22 cellular contexts compared by ENCODE assay signal in the genomic region with DNA sequence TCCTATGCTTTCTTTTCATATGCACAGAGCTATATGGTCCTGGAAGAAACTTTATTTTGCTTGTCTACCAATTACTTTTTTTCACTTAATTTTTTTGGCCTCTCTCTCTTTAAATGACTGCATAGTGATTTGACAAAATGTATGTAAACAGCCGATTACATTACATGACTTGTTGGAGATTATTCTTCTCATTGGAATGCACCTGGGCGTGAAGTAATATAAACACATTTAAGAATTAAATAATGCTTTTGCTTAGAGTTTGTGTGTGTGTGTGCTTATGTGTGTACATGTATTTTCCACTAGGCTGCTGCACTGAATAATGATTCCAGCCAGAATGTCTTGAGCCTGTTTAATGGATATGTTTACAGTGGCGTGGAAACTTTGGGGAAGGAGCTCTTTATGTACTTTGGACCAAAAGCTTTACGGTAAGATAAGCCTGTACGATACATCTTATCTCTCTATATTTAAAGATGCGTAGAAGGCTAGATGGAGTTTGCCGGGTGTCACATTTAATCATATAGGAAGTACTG. TPM values are rescaled to one million over a fixed set of nuclear protein-coding genes. Genes with fewer than 3 reads are reported as not detected.
A peak's percentile ranks its signal among the peaks of the same experiment; 100 is the strongest.
DNase-seq lines count a peak whose midpoint lies in the region; ATAC-seq, FAIRE-seq and TF ChIP-seq lines count a peak whose summit lies in the region.
"Had no signal": no experiment of that assay in that cellular context is flagged by ENCODE, and none has a peak within 500 bp of the region (broad histone marks: within the 10 kb centered on the region; RNA-seq: fewer than 3 reads in every experiment).

No MANE protein-coding gene starts in this region.

- peaks cover 9% of the 10 kb centered on the region for H3K36me3 Mint-ChIP-seq in endodermal cell (ENCODE audit: low read depth)
- peaks cover 10% of the 10 kb centered on the region for H3K36me3 Mint-ChIP-seq in mesothelial cell of epicardium

- no peak overlapping the region for H3K9ac ChIP-seq in endodermal cell (ENCODE audit: extremely low read depth, low read length, poor library complexity, severe bottlenecking)

- H3K9me3 Mint-ChIP-seq in endodermal cell = peaks cover under 1% of the 10 kb centered on the region
- H3K9me3 Mint-ChIP-seq in mesothelial cell of epicardium = peaks cover 13% of the 10 kb centered on the region
- H3K9me3 Mint-ChIP-seq: activated CD4-positive, alpha-beta memory T cell treated with anti-CD3 and anti-CD28 coated beads for 36 hours; activated T-cell treated with anti-CD3 and anti-CD28 coated beads, Interleukin-2, amount 50 U/mL, for 24 hours; dendritic cell treated with granulocyte-macrophage colony-stimulating factor and Interleukin-4, amounts not matched to agents 40 ng/mL and 50 ng/mL, for 4 days; natural killer cell treated with Interleukin-12 subunit alpha and Interleukin-12 subunit beta and Interleukin-15 and Interleukin-18, amount 100 ng/mL, for 72 hours had no signal

- H3K9me3 ChIP-seq in RWPE2 (ENCODE audit: severe bottlenecking) = no peaks in the 10 kb centered on the region
- H3K9me3 ChIP-seq in endodermal cell (ENCODE audit: control insufficient read depth, low read length) = no peaks in the 10 kb centered on the region
- H3K9me3 ChIP-seq: vagina had no signal

- no peak for TF ChIP-seq CTCF in D721Med (IDR thresholded peaks at IDR 0.05; ENCODE audit: insufficient read depth, missing control alignments)
- no peak for TF ChIP-seq CTCF in RWPE2 (IDR thresholded peaks at IDR 0.05; ENCODE audit: poor library complexity, severe bottlenecking)
- TF ChIP-seq CTCF in endodermal cell (conservative IDR thresholded peaks at IDR 0.05) = no peak
- TF ChIP-seq CTCF in mesothelial cell of epicardium (IDR thresholded peaks at IDR 0.05; ENCODE audit: unreplicated experiment) = no peak

- H3K27ac Mint-ChIP-seq in endodermal cell (peak overlapping the region; percentile 27), mesothelial cell of epicardium (peak overlapping the region; percentile 49)
- H3K27ac Mint-ChIP-seq: activated CD4-positive, alpha-beta memory T cell treated with anti-CD3 and anti-CD28 coated beads for 36 hours; activated naive CD4-positive, alpha-beta T cell treated with anti-CD3 and anti-CD28 coated beads, Interleukin-2, amount 50 U/mL, for 72 hours; activated T-cell treated with anti-CD3 and anti-CD28 coated beads, Interleukin-2, amount 50 U/mL, for 24 hours; dendritic cell treated with granulocyte-macrophage colony-stimulating factor and Interleukin-4, amounts not matched to agents 40 ng/mL and 50 ng/mL, for 4 days; natural killer cell treated with Interleukin-12 subunit alpha and Interleukin-12 subunit beta and Interleukin-15 and Interleukin-18, amount 100 ng/mL, for 72 hours; progenitor cell of endocrine pancreas had no signal

- no peak overlapping the region for H3K27ac ChIP-seq in RWPE2 (ENCODE audit: poor library complexity, severe bottlenecking)
- no peak overlapping the region for H3K27ac ChIP-seq in endodermal cell (ENCODE audit: low read depth, low read length)
- H3K27ac ChIP-seq: vagina had no signal

- no peak overlapping the region for H3K4me3 Mint-ChIP-seq in endodermal cell
- no peak overlapping the region for H3K4me3 Mint-ChIP-seq in mesothelial cell of epicardium
- H3K4me3 Mint-ChIP-seq: activated CD4-positive, alpha-beta memory T cell treated with anti-CD3 and anti-CD28 coated beads for 36 hours; activated T-cell treated with anti-CD3 and anti-CD28 coated beads, Interleukin-2, amount 50 U/mL, for 24 hours; dendritic cell treated with granulocyte-macrophage colony-stimulating factor and Interleukin-4, amounts not matched to agents 40 ng/mL and 50 ng/mL, for 4 days; natural killer cell treated with Interleukin-12 subunit alpha and Interleukin-12 subunit beta and Interleukin-15 and Interleukin-18, amount 100 ng/mL, for 72 hours had no signal

- H3K27me3 Mint-ChIP-seq in endodermal cell (ENCODE audit: insufficient read depth) (no peaks in the 10 kb centered on the region), mesothelial cell of epicardium (ENCODE audit: low read depth) (no peaks in the 10 kb centered on the region)
- H3K27me3 Mint-ChIP-seq: activated CD4-positive, alpha-beta memory T cell treated with anti-CD3 and anti-CD28 coated beads for 36 hours; activated T-cell treated with anti-CD3 and anti-CD28 coated beads, Interleukin-2, amount 50 U/mL, for 24 hours; dendritic cell treated with granulocyte-macrophage colony-stimulating factor and Interleukin-4, amounts not matched to agents 40 ng/mL and 50 ng/mL, for 4 days; natural killer cell treated with Interleukin-12 subunit alpha and Interleukin-12 subunit beta and Interleukin-15 and Interleukin-18, amount 100 ng/mL, for 72 hours; progenitor cell of endocrine pancreas had no signal

- H3K4me1 ChIP-seq in RWPE2 (ENCODE audit: insufficient read depth, poor library complexity, severe bottlenecking) = no peaks in the 10 kb centered on the region
- H3K4me1 ChIP-seq in endodermal cell (ENCODE audit: control insufficient read depth, insufficient read depth, low read length) = peaks cover 10% of the 10 kb centered on the region
- H3K4me1 ChIP-seq: vagina had no signal

- H3K4me1 Mint-ChIP-seq in endodermal cell (peaks cover 39% of the 10 kb centered on the region), mesothelial cell of epicardium (peaks cover 49% of the 10 kb centered on the region)

- H3K4me3 ChIP-seq in RWPE2 (ENCODE audit: severe bottlenecking) = no peak overlapping the region
- no peak overlapping the region for H3K4me3 ChIP-seq in endodermal cell (ENCODE audit: low read length)
- H3K4me3 ChIP-seq: vagina had no signal

- ATAC-seq in RWPE2 (ENCODE audit: low read depth) (peak; percentile 40; the same call in 1 of the 3 replicates), HG02588 (IDR thresholded peaks at IDR 0.05; ENCODE audit: unreplicated experiment) (no peak)
- ATAC-seq: activated naive CD4-positive, alpha-beta T cell treated with anti-CD3 and anti-CD28 coated beads, Interleukin-2, amount 50 U/mL, for 72 hours; natural killer cell treated with Interleukin-12 subunit alpha and Interleukin-12 subunit beta and Interleukin-15 and Interleukin-18, amount 100 ng/mL, for 72 hours had no signal

- peaks cover 49% of the 10 kb centered on the region for H3K36me3 ChIP-seq in RWPE2 (ENCODE audit: low read depth)
- H3K36me3 ChIP-seq in endodermal cell (ENCODE audit: control insufficient read depth, insufficient read depth, low read length) = peaks cover 4% of the 10 kb centered on the region
- H3K36me3 ChIP-seq: vagina had no signal

- DNase-seq in D721Med (ENCODE audit: insufficient read length, low spot score) (no peak), RWPE2 (ENCODE audit: low spot score) (no peak), endodermal cell (no peak), mesothelial cell of epicardium (ENCODE audit: low spot score in 2 of 2, unreplicated experiment in 2 of 2) (no peak), cerebellar nuclear complex (lab: John Stamatoyannopoulos, UW) (no peak), NCI-H1105 (lab: John Stamatoyannopoulos, UW) (no peak)
- DNase-seq: activated CD4-positive, alpha-beta memory T cell treated with anti-CD3 and anti-CD28 coated beads for 36 hours; activated T-cell treated with anti-CD3 and anti-CD28 coated beads, Interleukin-2, amount 50 U/mL, for 24 hours; AML-193; GDM1; islet precursor cell; NCI-H1436 treated with DMSO at 0.1 percent for 48 hours; NCI-H2171; NCI-H82; stimulated activated CD4-positive, alpha-beta T cell treated with anti-CD3 and anti-CD28 coated beads, Interleukin-4, amount 100 ng/mL, for 24 hours; substantia nigra had no signal

- 99 to 100% methylated on average over 1 to 7 of the region's 7 CpGs for WGBS in endodermal cell (ENCODE audit: insufficient coverage in 1 of 2, insufficient read length in 1 of 2), 2 experiments

- H3K27me3 ChIP-seq in RWPE2 (ENCODE audit: insufficient read depth, poor library complexity, severe bottlenecking) (no peaks in the 10 kb centered on the region), endodermal cell (ENCODE audit: control insufficient read depth, insufficient read depth, low read length, poor library complexity, severe bottlenecking) (no peaks in the 10 kb centered on the region)
- H3K27me3 ChIP-seq: vagina had no signal

- FAIRE-seq in D721Med (lab: Jason Lieb, UNC) = peak; percentile 46

RNA-seq across cellular contexts. Expression of a gene that starts 12.5 kb away (rescaled TPM):
- total RNA-seq in endodermal cell (10 to 100 TPM in 1 of 2 donors, 1 to 10 TPM in 1; 9.1 to 15.1 TPM), mesothelial cell of epicardium (5.6 to 6.2 TPM (median 5.9 TPM) in 3 replicates)
- polyA plus RNA-seq in endodermal cell (2013, experiment 1 of 2) = 9.6 TPM
- 10.4 TPM for polyA plus RNA-seq in endodermal cell (2013, experiment 2 of 2)
